ENCODE assay signal across 15 cellular contexts in the genomic region with DNA sequence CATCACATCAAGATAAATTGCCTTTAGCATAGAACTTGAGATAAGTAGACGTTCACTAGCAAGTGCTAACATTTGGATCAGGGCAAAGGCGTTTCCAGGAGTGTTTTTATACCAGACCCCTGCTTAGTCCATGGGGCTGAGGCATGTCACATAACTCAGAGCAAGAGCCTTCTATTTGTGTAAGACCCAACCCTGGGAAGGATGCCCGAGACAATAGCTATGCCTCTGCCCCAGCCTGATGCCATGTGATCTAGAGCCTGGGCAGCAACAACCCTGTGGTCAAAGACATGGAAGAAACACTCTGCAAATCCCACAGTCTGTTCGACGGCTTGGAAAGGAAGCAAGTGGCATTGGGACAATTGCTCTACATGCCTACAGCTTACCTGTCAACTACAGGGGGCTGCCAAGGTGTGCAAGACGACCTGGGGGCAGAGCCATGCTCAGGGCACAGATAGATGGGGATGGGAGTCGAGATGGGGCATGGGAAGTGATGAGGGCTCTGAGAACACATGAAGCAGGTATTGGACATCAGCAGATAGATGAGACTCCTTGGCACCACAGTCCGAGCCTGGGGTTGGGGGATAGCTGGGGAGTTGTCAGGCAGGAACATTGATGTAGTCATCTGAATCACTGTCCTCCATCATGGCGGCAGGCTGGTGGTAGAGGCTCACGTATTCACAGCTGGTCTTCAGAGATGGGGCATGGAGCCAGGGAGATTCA. TPM values are rescaled to one million over a fixed set of nuclear protein-coding genes. Genes with fewer than 3 reads are reported as not detected.
DNase-seq lines count a peak whose midpoint lies in the region; ATAC-seq and TF ChIP-seq lines count a peak whose summit lies in the region.
"Had no signal": no experiment of that assay in that cellular context is flagged by ENCODE, and none has a peak within 500 bp of the region (broad histone marks: within the 10 kb centered on the region; RNA-seq: fewer than 3 reads in every experiment).

No MANE protein-coding gene starts in this region.

- peaks cover 35% of the 10 kb centered on the region for H3K36me3 Mint-ChIP-seq in activated naive CD4-positive, alpha-beta T cell treated with anti-CD3 and anti-CD28 coated beads, Interleukin-2, amount 50 U/mL, for 24 hours
- peaks cover 69% of the 10 kb centered on the region for H3K36me3 Mint-ChIP-seq in activated B cell treated with CpG ODN at 0.5 μM for 24 hours (ENCODE audit: low read depth)
- H3K36me3 Mint-ChIP-seq in stimulated activated effector memory CD8-positive, alpha-beta T cell treated with anti-CD3 and anti-CD28 coated beads, Interleukin-12 subunit alpha, Interleukin-12 subunit beta, amount 100 ng/mL, for 72 hours, result peaks cover 60% of the 10 kb centered on the region

- H3K27ac Mint-ChIP-seq in activated naive CD4-positive, alpha-beta T cell treated with anti-CD3 and anti-CD28 coated beads, Interleukin-2, amount 50 U/mL, for 24 hours, result peak overlapping the region; percentile 96
- H3K27ac Mint-ChIP-seq in activated B cell treated with CpG ODN at 0.5 μM for 24 hours, result peak overlapping the region; percentile 89
- H3K27ac Mint-ChIP-seq in stimulated activated effector memory CD8-positive, alpha-beta T cell treated with anti-CD3 and anti-CD28 coated beads, Interleukin-12 subunit alpha, Interleukin-12 subunit beta, amount 100 ng/mL, for 72 hours, result peak overlapping the region; percentile 83

- peak overlapping the region; percentile 73 for H3K4me3 Mint-ChIP-seq in activated naive CD4-positive, alpha-beta T cell treated with anti-CD3 and anti-CD28 coated beads, Interleukin-2, amount 50 U/mL, for 24 hours
- H3K4me3 Mint-ChIP-seq in activated B cell treated with CpG ODN at 0.5 μM for 24 hours, result no peak overlapping the region
- H3K4me3 Mint-ChIP-seq in stimulated activated effector memory CD8-positive, alpha-beta T cell treated with anti-CD3 and anti-CD28 coated beads, Interleukin-12 subunit alpha, Interleukin-12 subunit beta, amount 100 ng/mL, for 72 hours, result peak overlapping the region; percentile 28

- POLR2A ChIA-PET in activated B cell treated with CpG ODN at 0.5 μM for 24 hours (lab: Charles Lee), result interaction anchor here (0.6 to 5.8 kb wide), 8 partner anchors 10 to 241 kb away, joined by 4 to 51 read pairs (median 6); partner anchors contain the start of gene FCMR

- TF ChIP-seq CTCF in activated B cell treated with CpG ODN at 0.5 μM for 24 hours (IDR thresholded peaks at IDR 0.05), result no peak
- TF ChIP-seq CTCF in fibroblast of lung (conservative IDR thresholded peaks at IDR 0.05 in 1 of 2, IDR thresholded peaks at IDR 0.05 in 1 of 2; ENCODE audit: low read depth in 1 of 2, low read length in 2 of 2), result no peak
- TF ChIP-seq CTCF in dorsolateral prefrontal cortex (IDR thresholded peaks at IDR 0.05 in 54 of 56, conservative IDR thresholded peaks at IDR 0.05 in 2 of 56; ENCODE audit: low read depth in 1 of 56, partially characterized antibody in 56 of 56), result no peak

- H3K4me3 ChIP-seq in fibroblast of lung (replicated peaks in 1 of 4; ENCODE audit: control extremely low read depth in 1 of 4, insufficient read depth in 1 of 4, low read depth in 3 of 4, low read length in 4 of 4) (no peak overlapping the region), dorsolateral prefrontal cortex (no peak overlapping the region)
- H3K4me3 ChIP-seq: pancreas, tibial artery had no signal

- H3K36me3 ChIP-seq in fibroblast of lung (ENCODE audit: control insufficient read depth, insufficient read depth, low read length), result no peaks in the 10 kb centered on the region
- H3K36me3 ChIP-seq: pancreas, tibial artery had no signal

- H3K27ac ChIP-seq in fibroblast of lung (ENCODE audit: insufficient read depth, low read length), result peak overlapping the region; percentile 76
- H3K27ac ChIP-seq in dorsolateral prefrontal cortex, result no peak overlapping the region
- H3K27ac ChIP-seq: pancreas, tibial artery had no signal

- no peaks in the 10 kb centered on the region for H3K9me3 Mint-ChIP-seq in activated naive CD4-positive, alpha-beta T cell treated with anti-CD3 and anti-CD28 coated beads, Interleukin-2, amount 50 U/mL, for 24 hours
- no peaks in the 10 kb centered on the region for H3K9me3 Mint-ChIP-seq in activated B cell treated with CpG ODN at 0.5 μM for 24 hours
- no peaks in the 10 kb centered on the region for H3K9me3 Mint-ChIP-seq in stimulated activated effector memory CD8-positive, alpha-beta T cell treated with anti-CD3 and anti-CD28 coated beads, Interleukin-12 subunit alpha, Interleukin-12 subunit beta, amount 100 ng/mL, for 72 hours

- ATAC-seq in activated B cell treated with CpG ODN at 0.5 μM for 24 hours (ENCODE audit: low read depth), result no peak
- no peak for ATAC-seq in stimulated activated effector memory CD8-positive, alpha-beta T cell treated with anti-CD3 and anti-CD28 coated beads, Interleukin-12 subunit alpha, Interleukin-12 subunit beta, amount 100 ng/mL, for 72 hours
- ATAC-seq: pancreas had no signal

- H3K27me3 ChIP-seq in fibroblast of lung (ENCODE audit: control insufficient read depth, insufficient read depth, low read length), result no peaks in the 10 kb centered on the region
- H3K27me3 ChIP-seq in dorsolateral prefrontal cortex, result peaks cover 0 to 25% (median 12%) of the 10 kb centered on the region in 45 donors
- H3K27me3 ChIP-seq: pancreas had no signal

- H4K20me1 ChIP-seq in fibroblast of lung (ENCODE audit: control insufficient read depth, extremely low read depth, insufficient read depth, low read length), result no peaks in the 10 kb centered on the region

- DNase-seq in activated naive CD4-positive, alpha-beta T cell treated with Interleukin-2 at 50 U/mL for 16 hours, result no peak
- DNase-seq in activated B cell treated with CpG ODN at 0.5 μM for 24 hours (no peak), fibroblast of lung (ENCODE audit: low read depth in 2 of 2) (no peak), G401 (ENCODE audit: low spot score) (no peak), dorsolateral prefrontal cortex (no peak), NCI-H1694 treated with DMSO at 0.1 percent for 48 hours (lab: John Stamatoyannopoulos, UW) (no peak)
- DNase-seq in stimulated activated effector memory CD8-positive, alpha-beta T cell treated with anti-CD3 and anti-CD28 coated beads, Interleukin-12 subunit alpha, Interleukin-12 subunit beta, amount 100 ng/mL, for 72 hours (ENCODE audit: low spot score in 2 of 2), result no peak
- DNase-seq: DMS153, midbrain, NCI-H2081, NCI-H748 treated with DMSO at 0.1 percent for 48 hours, pancreas, SHP77 had no signal

- no peak overlapping the region for H2AFZ ChIP-seq in fibroblast of lung (ENCODE audit: low read length)

- H3K79me2 ChIP-seq in fibroblast of lung (ENCODE audit: control insufficient read depth, insufficient read depth, low read length), result no peaks in the 10 kb centered on the region

- in situ Hi-C loops in G401 (cut with HindIII; ENCODE audit: low sequenced_read_pairs), result no loop called here

- no peak overlapping the region for H3K4me2 ChIP-seq in fibroblast of lung (ENCODE audit: extremely low read depth, insufficient read depth, low read length)

- CTCF ChIA-PET in activated B cell treated with CpG ODN at 0.5 μM for 24 hours (lab: Charles Lee), result interaction anchor here (0.9 to 3.9 kb wide), 12 partner anchors 7 to 271 kb away, joined by 3 to 41 read pairs (median 6); partner anchors contain the start of gene FCMR

- peaks cover 2% of the 10 kb centered on the region for H3K4me1 ChIP-seq in fibroblast of lung (ENCODE audit: control insufficient read depth, extremely low read depth, insufficient read depth, low read length)

- H3K9me3 ChIP-seq in fibroblast of lung (ENCODE audit: control insufficient read depth, insufficient read depth, low read depth, low read length), result no peaks in the 10 kb centered on the region
- H3K9me3 ChIP-seq: pancreas, tibial artery had no signal

- no peak overlapping the region for H3K9ac ChIP-seq in fibroblast of lung (ENCODE audit: insufficient read depth, low read length)

- no peaks in the 10 kb centered on the region for H3K27me3 Mint-ChIP-seq in activated naive CD4-positive, alpha-beta T cell treated with anti-CD3 and anti-CD28 coated beads, Interleukin-2, amount 50 U/mL, for 24 hours
- H3K27me3 Mint-ChIP-seq in activated B cell treated with CpG ODN at 0.5 μM for 24 hours, result no peaks in the 10 kb centered on the region

- H3K4me1 Mint-ChIP-seq in activated naive CD4-positive, alpha-beta T cell treated with anti-CD3 and anti-CD28 coated beads, Interleukin-2, amount 50 U/mL, for 24 hours, result peaks cover 92% of the 10 kb centered on the region
- H3K4me1 Mint-ChIP-seq in activated B cell treated with CpG ODN at 0.5 μM for 24 hours, result peaks cover 78% of the 10 kb centered on the region
- H3K4me1 Mint-ChIP-seq in stimulated activated effector memory CD8-positive, alpha-beta T cell treated with anti-CD3 and anti-CD28 coated beads, Interleukin-12 subunit alpha, Interleukin-12 subunit beta, amount 100 ng/mL, for 72 hours, result peaks cover 37% of the 10 kb centered on the region

- intact Hi-C loops in activated B cell treated with CpG ODN at 0.5 μM for 24 hours (cut with micrococcal nuclease) (loop anchor here (5.0 kb wide), 1 partner anchor 112 kb away; no protein-coding TSS in a partner anchor), dorsolateral prefrontal cortex (cut with DNase I) (no loop called here)

RNA-seq across cellular contexts. Expression of gene IL24, which starts 7.3 kb away (rescaled TPM):
- total RNA-seq in activated B cell treated with CpG ODN at 0.5 μM for 24 hours (not detected in 2 replicates), fibroblast of lung (0.17 TPM in 1 of 2 replicates, not detected in the other), dorsolateral prefrontal cortex (not detected)
- polyA plus RNA-seq in fibroblast of lung, result 0.54 TPM in 1 of 2 replicates, not detected in the other
- 0.13 and 0.91 TPM in 2 replicates for polyA plus RNA-seq in fibroblast of lung (2012)
- 3.0 TPM in 1 of 2 replicates, not detected in the other for polyA minus RNA-seq in fibroblast of lung (ENCODE audit: low replicate concordance)
- total RNA-seq in G401 (2014; rRNA removed; shearing (Covaris generic)), result not detected in 2 replicates
- total RNA-seq: pancreas had no signal
- polyA plus RNA-seq: pancreas had no signal

RNA-seq across cellular contexts. Expression of gene FCMR, which starts 17.2 kb away (rescaled TPM):
- total RNA-seq in activated B cell treated with CpG ODN at 0.5 μM for 24 hours, result 134 and 146 TPM in 2 replicates
- 0.26 and 0.33 TPM in 2 replicates for total RNA-seq in fibroblast of lung
- 1.5 and 4.3 TPM in 2 replicates for polyA plus RNA-seq in fibroblast of lung
- 2.1 and 4.9 TPM in 2 replicates for polyA plus RNA-seq in fibroblast of lung (2012)
- polyA minus RNA-seq in fibroblast of lung (ENCODE audit: low replicate concordance), result 7.2 and 24.4 TPM in 2 replicates
- total RNA-seq in G401 (2014; rRNA removed; shearing (Covaris generic)), result not detected in 2 replicates
- 1 to 10 TPM in 19 of 120 experiments, under 1 TPM in 41, not detected in 60; 0.24 to 2.7 (median 0.82) TPM for total RNA-seq in dorsolateral prefrontal cortex

RNA-seq across cellular contexts. Expression of gene IL20, which starts 39.2 kb away (rescaled TPM):
- total RNA-seq in activated B cell treated with CpG ODN at 0.5 μM for 24 hours, result not detected in 2 replicates
- total RNA-seq in fibroblast of lung, result not detected in 2 replicates
- polyA plus RNA-seq in fibroblast of lung, result not detected in 2 replicates
- polyA plus RNA-seq in fibroblast of lung (2012), result not detected in 2 replicates
- polyA minus RNA-seq in fibroblast of lung (ENCODE audit: low replicate concordance), result not detected in 2 replicates
- not detected in 2 replicates for total RNA-seq in G401 (2014; rRNA removed; shearing (Covaris generic))
- not detected for total RNA-seq in dorsolateral prefrontal cortex
- total RNA-seq: pancreas had no signal
- polyA plus RNA-seq: pancreas had no signal

RNA-seq across cellular contexts. Expression of gene PIGR, which starts 41.7 kb away (rescaled TPM):
- total RNA-seq in activated B cell treated with CpG ODN at 0.5 μM for 24 hours (0.49 and 1.00 TPM in 2 replicates), fibroblast of lung (not detected in 2 replicates), dorsolateral prefrontal cortex (1 to 10 TPM in 1 of 120 experiments, under 1 TPM in 12, not detected in 107; 0.07 to 2.7 (median 0.16) TPM)
- polyA plus RNA-seq in fibroblast of lung, result not detected in 2 replicates
- polyA plus RNA-seq in fibroblast of lung (2012), result not detected in 2 replicates
- not detected in 2 replicates for polyA minus RNA-seq in fibroblast of lung (ENCODE audit: low replicate concordance)
- total RNA-seq in G401 (2014; rRNA removed; shearing (Covaris generic)), result not detected in 2 replicates

Comparison
In these comparisons a context has a peak if more than half of its experiments do, and no peak if none do; other contexts are left out.
1. RNA of gene FCMR, which starts 17.2 kb away (total RNA-seq): 134 to 146 TPM in activated B cell treated with CpG ODN at 0.5 μM for 24 hours; 0.24 to 2.7 TPM in dorsolateral prefrontal cortex, 0.26 to 0.33 TPM in fibroblast of lung and not detected in G401; every median in the first group is over 10 times any median in the second.
2. Peak in every context shown above with its lines, with median percentiles within 50 percentile points of each other: H3K27ac Mint-ChIP-seq.